12 cellular contexts compared by ENCODE assay signal in genomic region chr12:6330999-6331714, GRCh38. TPM values are rescaled to one million over a fixed set of nuclear protein-coding genes. Genes with fewer than 3 reads are reported as not detected.
DNase-seq lines count a peak whose midpoint lies in the region; ATAC-seq and TF ChIP-seq lines count a peak whose summit lies in the region.
"Had no signal": no experiment of that assay in that cellular context is flagged by ENCODE, and none has a peak within 500 bp of the region (broad histone marks: within the 10 kb centered on the region; RNA-seq: fewer than 3 reads in every experiment).

No MANE protein-coding gene starts in this region.

- H3K36me3 ChIP-seq in lower lobe of right lung (peaks cover 85% of the 10 kb centered on the region), transverse colon (peaks cover 0 to 56% (median 23%) of the 10 kb centered on the region in 4 donors)

- WGBS in transverse colon (ENCODE audit: low coverage in 1 of 2), 2 donors, result 60 to 73% methylated on average over 1 to 4 of the region's 4 CpGs

- H3K36me3 Mint-ChIP-seq in activated T-cell treated with anti-CD3 and anti-CD28 coated beads, Interleukin-2, amount 50 U/mL, for 24 hours (ENCODE audit: low read depth), result peaks cover 86% of the 10 kb centered on the region
- H3K36me3 Mint-ChIP-seq in activated T-helper 1 cell treated with anti-CD3 and anti-CD28 coated beads, Interleukin-12 subunit alpha, Interleukin-12 subunit beta, Interleukin-2, Interleukin-4 antibody, amounts not matched to agents 30 ng/mL and 10 ng/mL and 1 ng/mL, durations not matched to agents 14 hours and 24 hours and 36 hours (ENCODE audit: low read depth), result peaks cover 53% of the 10 kb centered on the region

- H3K27me3 ChIP-seq in lower lobe of right lung (ENCODE audit: low read depth), result no peaks in the 10 kb centered on the region
- H3K27me3 ChIP-seq in transverse colon, result no peaks in the 10 kb centered on the region

- no peak for DNase-seq in activated T-cell treated with anti-CD3 and anti-CD28 coated beads, Interleukin-2, amount 50 U/mL, for 24 hours
- DNase-seq in activated T-cell treated with anti-CD3 and anti-CD28 coated beads for 4 hours (no peak), lower lobe of right lung (no peak), transverse colon (no peak), dedifferentiated amniotic fluid mesenchymal stem cell (ENCODE audit: extremely low spot score) (no peak), Right ventricle myocardium inferior (ENCODE audit: missing footprints) (no peak)
- no peak for DNase-seq in activated T-helper 1 cell treated with anti-CD3 and anti-CD28 coated beads, Interleukin-12 subunit alpha, Interleukin-12 subunit beta, Interleukin-2, Interleukin-4 antibody, amounts not matched to agents 30 ng/mL and 10 ng/mL and 1 ng/mL, durations not matched to agents 14 hours and 24 hours and 36 hours (ENCODE audit: low spot score)
- DNase-seq: activated T-cell treated with anti-CD3 and anti-CD28 coated beads, Interleukin-2, amount 50 U/mL, for 48 hours; NCI-H345; stimulated activated naive CD8-positive, alpha-beta T cell treated with anti-CD3 and anti-CD28 coated beads, Interleukin-15, Interleukin-2, amounts not matched to agents 100 U/mL and 50 U/mL, for 24 hours had no signal

- ATAC-seq in lower lobe of right lung (no peak), Right ventricle myocardium inferior (no peak), SK-N-SH treated with all-trans-retinoic acid at 6 μM for 48 hours (no peak)
- ATAC-seq: stimulated activated naive CD8-positive, alpha-beta T cell treated with anti-CD3 and anti-CD28 coated beads, Interleukin-15, Interleukin-2, amounts not matched to agents 100 U/mL and 50 U/mL, for 24 hours had no signal

- no peak for TF ChIP-seq EP300 in transverse colon (IDR thresholded peaks at IDR 0.05; ENCODE audit: low read depth)

- H3K9me3 Mint-ChIP-seq in activated T-cell treated with anti-CD3 and anti-CD28 coated beads, Interleukin-2, amount 50 U/mL, for 24 hours, result no peaks in the 10 kb centered on the region
- no peaks in the 10 kb centered on the region for H3K9me3 Mint-ChIP-seq in activated T-helper 1 cell treated with anti-CD3 and anti-CD28 coated beads, Interleukin-12 subunit alpha, Interleukin-12 subunit beta, Interleukin-2, Interleukin-4 antibody, amounts not matched to agents 30 ng/mL and 10 ng/mL and 1 ng/mL, durations not matched to agents 14 hours and 24 hours and 36 hours

- intact Hi-C loops in activated T-helper 1 cell treated with anti-CD3 and anti-CD28 coated beads, Interleukin-12 subunit alpha, Interleukin-12 subunit beta, Interleukin-2, Interleukin-4 antibody, amounts not matched to agents 30 ng/mL and 10 ng/mL and 1 ng/mL, durations not matched to agents 14 hours and 24 hours and 36 hours (cut with micrococcal nuclease), result no loop called here
- intact Hi-C loops in lower lobe of right lung (cut with DNase I) (loop anchor here (5.0 kb wide), 1 partner anchor 36 kb away; no protein-coding TSS in a partner anchor), transverse colon (cut with DNase I; ENCODE audit: low total_unique reads) (loop anchor here (10.0 kb wide), 1 partner anchor 224 kb away; the partner anchor contains the start of gene IFFO1), Right ventricle myocardium inferior (cut with DNase I) (no loop called here)

- H3K27ac ChIP-seq in lower lobe of right lung (peak overlapping the region; percentile 24), transverse colon (peak overlapping the region; percentile 1 to 98 (median 96))

- in situ Hi-C loops in transverse colon (cut with MboI; ENCODE audit: low pct_ligation_motif_present in 1 of 4, low pct_unique_long_range_greater_than_20kb in 1 of 4, low sequenced_read_pairs in 3 of 4), result loop anchor here in 3 of 4 donors (10.0 to 25.0 kb wide), 3 partner anchors 124 to 206 kb away; partner anchors contain the start of genes TAPBPL (in 3 of the 3), VAMP1 (in 2 of the 3) and GAPDH (in 1 of the 3)

- H3K4me3 ChIP-seq in lower lobe of right lung (no peak overlapping the region), transverse colon (no peak overlapping the region)

- peak overlapping the region; percentile 40 for H3K27ac Mint-ChIP-seq in activated T-cell treated with anti-CD3 and anti-CD28 coated beads, Interleukin-2, amount 50 U/mL, for 24 hours
- peak overlapping the region; percentile 43 for H3K27ac Mint-ChIP-seq in activated T-helper 1 cell treated with anti-CD3 and anti-CD28 coated beads, Interleukin-12 subunit alpha, Interleukin-12 subunit beta, Interleukin-2, Interleukin-4 antibody, amounts not matched to agents 30 ng/mL and 10 ng/mL and 1 ng/mL, durations not matched to agents 14 hours and 24 hours and 36 hours

- TF ChIP-seq CTCF in lower lobe of right lung (IDR thresholded peaks at IDR 0.05), result no peak
- TF ChIP-seq CTCF in transverse colon (IDR thresholded peaks at IDR 0.05), result no peak

- peaks cover 13% of the 10 kb centered on the region for H3K4me1 Mint-ChIP-seq in activated T-cell treated with anti-CD3 and anti-CD28 coated beads, Interleukin-2, amount 50 U/mL, for 24 hours (ENCODE audit: low read depth)
- peaks cover 44% of the 10 kb centered on the region for H3K4me1 Mint-ChIP-seq in activated T-helper 1 cell treated with anti-CD3 and anti-CD28 coated beads, Interleukin-12 subunit alpha, Interleukin-12 subunit beta, Interleukin-2, Interleukin-4 antibody, amounts not matched to agents 30 ng/mL and 10 ng/mL and 1 ng/mL, durations not matched to agents 14 hours and 24 hours and 36 hours (ENCODE audit: low read depth)

- H3K4me3 Mint-ChIP-seq in activated T-cell treated with anti-CD3 and anti-CD28 coated beads, Interleukin-2, amount 50 U/mL, for 24 hours, result no peak overlapping the region
- H3K4me3 Mint-ChIP-seq in activated T-helper 1 cell treated with anti-CD3 and anti-CD28 coated beads, Interleukin-12 subunit alpha, Interleukin-12 subunit beta, Interleukin-2, Interleukin-4 antibody, amounts not matched to agents 30 ng/mL and 10 ng/mL and 1 ng/mL, durations not matched to agents 14 hours and 24 hours and 36 hours, result no peak overlapping the region

- H3K4me1 ChIP-seq in lower lobe of right lung (peaks cover 95% of the 10 kb centered on the region), transverse colon (peaks cover 29 to 75% (median 63%) of the 10 kb centered on the region in 4 donors)

- H3K27me3 Mint-ChIP-seq in activated T-cell treated with anti-CD3 and anti-CD28 coated beads, Interleukin-2, amount 50 U/mL, for 24 hours, result no peaks in the 10 kb centered on the region
- no peaks in the 10 kb centered on the region for H3K27me3 Mint-ChIP-seq in activated T-helper 1 cell treated with anti-CD3 and anti-CD28 coated beads, Interleukin-12 subunit alpha, Interleukin-12 subunit beta, Interleukin-2, Interleukin-4 antibody, amounts not matched to agents 30 ng/mL and 10 ng/mL and 1 ng/mL, durations not matched to agents 14 hours and 24 hours and 36 hours (ENCODE audit: insufficient read depth)

- H3K9me3 ChIP-seq in lower lobe of right lung (no peaks in the 10 kb centered on the region), transverse colon (no peaks in the 10 kb centered on the region)

- TF ChIP-seq POLR2A in transverse colon (IDR thresholded peaks at IDR 0.05), result no peak

TF ChIP-seq in SK-N-SH treated with all-trans-retinoic acid at 6 μM for 48 hours, 23 proteins besides CTCF, POLR2A, EP300 and RAD21:
- TF ChIP-seq ZFP3 (CRISPR knock-in tag; IDR thresholded peaks at IDR 0.05) (no peak), ARNTL (CRISPR knock-in tag; IDR thresholded peaks at IDR 0.05; ENCODE audit: borderline replicate concordance, low read depth) (no peak), ZC3H10 (CRISPR knock-in tag; IDR thresholded peaks at IDR 0.05) (no peak), CSDC2 (CRISPR knock-in tag; IDR thresholded peaks at IDR 0.05) (no peak), TOX (CRISPR knock-in tag; IDR thresholded peaks at IDR 0.05; ENCODE audit: borderline replicate concordance) (no peak), ZNF8 (CRISPR knock-in tag; IDR thresholded peaks at IDR 0.05) (no peak), BACH2 (CRISPR knock-in tag; IDR thresholded peaks at IDR 0.05; ENCODE audit: borderline replicate concordance) (no peak), GLIS3 (CRISPR knock-in tag; IDR thresholded peaks at IDR 0.05) (no peak), ESRRG (CRISPR knock-in tag; IDR thresholded peaks at IDR 0.05) (no peak), ZNF565 (CRISPR knock-in tag; conservative IDR thresholded peaks at IDR 0.05; ENCODE audit: low read depth) (no peak)

RNA-seq across cellular contexts. Expression of gene TNFRSF1A, which starts 10.7 kb away (rescaled TPM):
- 51.4 and 55.9 TPM in 2 replicates for total RNA-seq in activated T-helper 1 cell treated with anti-CD3 and anti-CD28 coated beads, Interleukin-12 subunit alpha, Interleukin-12 subunit beta, Interleukin-2, Interleukin-4 antibody, amounts not matched to agents 30 ng/mL and 10 ng/mL and 1 ng/mL, durations not matched to agents 14 hours and 24 hours and 36 hours
- 165 TPM for total RNA-seq in lower lobe of right lung
- 100 to 1,000 TPM; 229 to 317 (median 258) TPM for total RNA-seq in transverse colon
- total RNA-seq in Right ventricle myocardium inferior, result 59.8 TPM

RNA-seq across cellular contexts. Expression of gene PLEKHG6, which starts 20.7 kb away (rescaled TPM):
- not detected in 2 replicates for total RNA-seq in activated T-helper 1 cell treated with anti-CD3 and anti-CD28 coated beads, Interleukin-12 subunit alpha, Interleukin-12 subunit beta, Interleukin-2, Interleukin-4 antibody, amounts not matched to agents 30 ng/mL and 10 ng/mL and 1 ng/mL, durations not matched to agents 14 hours and 24 hours and 36 hours
- 2.9 TPM for total RNA-seq in lower lobe of right lung
- total RNA-seq in transverse colon, result 100 to 1,000 TPM; 142 to 373 (median 198) TPM
- 0.49 TPM for total RNA-seq in Right ventricle myocardium inferior
- total RNA-seq: RPMI7951 had no signal

RNA-seq across cellular contexts. Expression of gene SCNN1A, which starts 44.2 kb away (rescaled TPM):
- total RNA-seq in activated T-helper 1 cell treated with anti-CD3 and anti-CD28 coated beads, Interleukin-12 subunit alpha, Interleukin-12 subunit beta, Interleukin-2, Interleukin-4 antibody, amounts not matched to agents 30 ng/mL and 10 ng/mL and 1 ng/mL, durations not matched to agents 14 hours and 24 hours and 36 hours, result 0.05 and 0.32 TPM in 2 replicates
- total RNA-seq in lower lobe of right lung (156 TPM), transverse colon (100 to 1,000 TPM; 151 to 757 (median 502) TPM), Right ventricle myocardium inferior (0.46 TPM)
- total RNA-seq: RPMI7951 had no signal

RNA-seq across cellular contexts. Expression of gene LTBR, which starts 52.8 kb away (rescaled TPM):
- 0.64 and 1.3 TPM in 2 replicates for total RNA-seq in activated T-helper 1 cell treated with anti-CD3 and anti-CD28 coated beads, Interleukin-12 subunit alpha, Interleukin-12 subunit beta, Interleukin-2, Interleukin-4 antibody, amounts not matched to agents 30 ng/mL and 10 ng/mL and 1 ng/mL, durations not matched to agents 14 hours and 24 hours and 36 hours
- 122 TPM for total RNA-seq in lower lobe of right lung
- 100 to 1,000 TPM; 148 to 367 (median 208) TPM for total RNA-seq in transverse colon
- total RNA-seq in Right ventricle myocardium inferior, result 34.3 TPM

Comparison
In these comparisons a context has a peak if more than half of its experiments do, and no peak if none do; other contexts are left out.
1. RNA of gene PLEKHG6, which starts 20.7 kb away (total RNA-seq): 142 to 373 TPM in transverse colon; 2.9 TPM in lower lobe of right lung (single experiment), 0.49 TPM in Right ventricle myocardium inferior (single experiment) and not detected in activated T-helper 1 cell treated with anti-CD3 and anti-CD28 coated beads, Interleukin-12 subunit alpha, Interleukin-12 subunit beta, Interleukin-2, Interleukin-4 antibody, amounts not matched to agents 30 ng/mL and 10 ng/mL and 1 ng/mL, durations not matched to agents 14 hours and 24 hours and 36 hours; every median in the first group is over 10 times any median in the second.
2. RNA of gene SCNN1A, which starts 44.2 kb away (total RNA-seq): 151 to 757 TPM in transverse colon and 156 TPM in lower lobe of right lung (single experiment); 0.46 TPM in Right ventricle myocardium inferior (single experiment) and 0.05 to 0.32 TPM in activated T-helper 1 cell treated with anti-CD3 and anti-CD28 coated beads, Interleukin-12 subunit alpha, Interleukin-12 subunit beta, Interleukin-2, Interleukin-4 antibody, amounts not matched to agents 30 ng/mL and 10 ng/mL and 1 ng/mL, durations not matched to agents 14 hours and 24 hours and 36 hours; every median in the first group is over 100 times any median in the second.
3. intact Hi-C loops: an anchor here in lower lobe of right lung (5.0 kb wide) and transverse colon (10.0 kb wide); none called in activated T-helper 1 cell treated with anti-CD3 and anti-CD28 coated beads, Interleukin-12 subunit alpha, Interleukin-12 subunit beta, Interleukin-2, Interleukin-4 antibody, amounts not matched to agents 30 ng/mL and 10 ng/mL and 1 ng/mL, durations not matched to agents 14 hours and 24 hours and 36 hours and Right ventricle myocardium inferior.